Comparison of ENCODE assay signal across 27 cellular contexts in genomic region chr10:71032887-71033286, GRCh38.
"Had no signal": no experiment of that assay in that cellular context is flagged by ENCODE, and none has a peak within 500 bp of the region (broad histone marks: within the 10 kb centered on the region; RNA-seq: fewer than 3 reads in every experiment).

No MANE protein-coding gene starts in this region.

- H3K9me3 Mint-ChIP-seq: immature natural killer cell; naive thymus-derived CD8-positive, alpha-beta T cell had no signal

- H3K27me3 ChIP-seq: left lung, ovary, right atrium auricular region, upper lobe of right lung, uterus had no signal

- H3K36me3 ChIP-seq: left lung, lower lobe of right lung, ovary, right atrium auricular region, suprapubic skin, thoracic aorta, tibial artery, upper lobe of right lung, uterus had no signal

- ATAC-seq: left colon; left lung; lower lobe of right lung; naive thymus-derived CD8-positive, alpha-beta T cell; sciatic nerve; stimulated activated naive B cell treated with anti-CD40 and anti-IgM and Interleukin-4, amounts not matched to agents 10 μg/mL and 1 μg/mL and 100 μg/mL, for 72 hours; stimulated activated naive CD8-positive, alpha-beta T cell treated with anti-CD3 and anti-CD28 coated beads, Interleukin-15, Interleukin-2, amounts not matched to agents 100 U/mL and 50 U/mL, for 24 hours; upper lobe of right lung had no signal

- H3K4me3 ChIP-seq: left lung, lower lobe of right lung, ovary, right atrium auricular region, skin epidermis, suprapubic skin, thoracic aorta, tibial artery, upper lobe of right lung, uterus had no signal

- H3K4me1 ChIP-seq: left lung, lower lobe of right lung, right atrium auricular region, suprapubic skin, tibial artery, upper lobe of right lung, uterus had no signal

- DNase-seq: hypothalamus; immature natural killer cell; kidney; left colon; left lung; lower lobe of right lung; mammary epithelial cell; mesenchymal stem cell; naive thymus-derived CD8-positive, alpha-beta T cell; ovary; stimulated activated CD4-positive, alpha-beta T cell treated with anti-CD3 and anti-CD28 coated beads, Interleukin-12 subunit alpha, Interleukin-12 subunit beta, amount 100 ng/mL, for 4 hours; stimulated activated CD4-positive, alpha-beta T cell treated with anti-CD3 and anti-CD28 coated beads, Interleukin-15, amount 100 ng/mL, for 24 hours; stimulated activated CD4-positive, alpha-beta T cell treated with anti-CD3 and anti-CD28 coated beads, Interleukin-2, amount 100 ng/mL, for 24 hours; stimulated activated CD4-positive, alpha-beta T cell treated with anti-CD3 and anti-CD28 coated beads, Interleukin-4, amount 100 ng/mL, for 1 hour; stimulated activated naive B cell treated with anti-CD40 and anti-IgM and Interleukin-4, amounts not matched to agents 10 μg/mL and 1 μg/mL and 100 μg/mL, for 72 hours; stimulated activated naive CD8-positive, alpha-beta T cell treated with anti-CD3 and anti-CD28 coated beads, Interleukin-15, Interleukin-2, amounts not matched to agents 100 U/mL and 50 U/mL, for 24 hours; tibial artery; trophoblast cell; uterus had no signal

- H3K27ac ChIP-seq: left lung, lower lobe of right lung, ovary, right atrium auricular region, skin epidermis, suprapubic skin, thoracic aorta, tibial artery, upper lobe of right lung, uterus had no signal

- H3K36me3 Mint-ChIP-seq: immature natural killer cell; naive thymus-derived CD8-positive, alpha-beta T cell; stimulated activated naive B cell treated with anti-CD40 and anti-IgM and Interleukin-4, amounts not matched to agents 10 μg/mL and 1 μg/mL and 100 μg/mL, for 72 hours had no signal

- H3K9me3 ChIP-seq: left lung, lower lobe of right lung, ovary, right atrium auricular region, suprapubic skin, thoracic aorta, tibial artery, upper lobe of right lung, uterus had no signal

- H3K4me3 Mint-ChIP-seq: immature natural killer cell; naive thymus-derived CD8-positive, alpha-beta T cell; stimulated activated naive B cell treated with anti-CD40 and anti-IgM and Interleukin-4, amounts not matched to agents 10 μg/mL and 1 μg/mL and 100 μg/mL, for 72 hours had no signal

- H3K4me1 Mint-ChIP-seq: immature natural killer cell; naive thymus-derived CD8-positive, alpha-beta T cell; stimulated activated naive B cell treated with anti-CD40 and anti-IgM and Interleukin-4, amounts not matched to agents 10 μg/mL and 1 μg/mL and 100 μg/mL, for 72 hours had no signal

- H3K27ac Mint-ChIP-seq: immature natural killer cell; naive thymus-derived CD8-positive, alpha-beta T cell; progenitor cell of endocrine pancreas; stimulated activated naive B cell treated with anti-CD40 and anti-IgM and Interleukin-4, amounts not matched to agents 10 μg/mL and 1 μg/mL and 100 μg/mL, for 72 hours had no signal

- FAIRE-seq: islet of Langerhans, kidney had no signal
